ENCODE assay signal across 8 cellular contexts in genomic region chr1:34928865-34929496, GRCh38. TPM values are rescaled to one million over a fixed set of nuclear protein-coding genes. Genes with fewer than 3 reads are reported as not detected.
DNase-seq lines count a peak whose midpoint lies in the region; ATAC-seq and TF ChIP-seq lines count a peak whose summit lies in the region.

No MANE protein-coding gene starts in this region.

- H3K27me3 ChIP-seq in OCI-LY3 (ENCODE audit: low read depth, low read length), result peaks cover 6% of the 10 kb centered on the region; the same call in 1 of the 2 replicates
- no peaks in the 10 kb centered on the region for H3K27me3 ChIP-seq in endocrine pancreas (ENCODE audit: control insufficient read depth, insufficient read depth, low read length)
- H3K27me3 ChIP-seq in sigmoid colon, result peaks cover 40 to 69% (median 54%) of the 10 kb centered on the region in 3 donors

- H3K4me2 ChIP-seq in OCI-LY3 (ENCODE audit: low read length), result peak overlapping the region; percentile 82

- H3K9me3 ChIP-seq in OCI-LY3 (ENCODE audit: insufficient read depth, low read length), result no peaks in the 10 kb centered on the region
- H3K9me3 ChIP-seq in endocrine pancreas (ENCODE audit: control insufficient read depth, low read length), result no peaks in the 10 kb centered on the region
- no peaks in the 10 kb centered on the region for H3K9me3 ChIP-seq in sigmoid colon

- intact Hi-C loops in sigmoid colon (cut with DNase I), result no loop called here

- peak overlapping the region; percentile 60; the same call in 1 of the 2 replicates for H2AFZ ChIP-seq in OCI-LY3 (ENCODE audit: low read depth, low read length)

- no peaks in the 10 kb centered on the region for H4K20me1 ChIP-seq in OCI-LY3 (ENCODE audit: insufficient read depth, low read length)

- H3K79me2 ChIP-seq in OCI-LY3 (ENCODE audit: low read length), result no peaks in the 10 kb centered on the region

- no peak for TF ChIP-seq POLR2A in sigmoid colon (IDR thresholded peaks at IDR 0.05)

- H3K4me3 ChIP-seq in OCI-LY3 (ENCODE audit: low read length), result peak overlapping the region; percentile 87
- H3K4me3 ChIP-seq in endocrine pancreas (ENCODE audit: control insufficient read depth, insufficient read depth, low read length), result peak overlapping the region; percentile 68
- H3K4me3 ChIP-seq in sigmoid colon, result peak overlapping the region in 3 of 4 donors; percentile 36 to 49 (median 46)

- no peak for TF ChIP-seq EP300 in sigmoid colon (IDR thresholded peaks at IDR 0.05)

- DNase-seq in GM19238 (ENCODE audit: insufficient read length, low spot score), result peak; percentile 32
- DNase-seq in sigmoid colon, result no peak
- no peak for DNase-seq in NCI-H446 treated with DMSO at 0.1 percent for 48 hours (lab: John Stamatoyannopoulos, UW)
- no peak for DNase-seq in GDM1 (lab: John Stamatoyannopoulos, UW)

- H3K27ac ChIP-seq in OCI-LY3 (ENCODE audit: low read length), result no peak overlapping the region
- no peak overlapping the region for H3K27ac ChIP-seq in sigmoid colon

- H3K36me3 ChIP-seq in OCI-LY3 (replicated peaks; ENCODE audit: low read depth, low read length) (no peaks in the 10 kb centered on the region), endocrine pancreas (ENCODE audit: control insufficient read depth, insufficient read depth, low read length) (no peaks in the 10 kb centered on the region), sigmoid colon (no peaks in the 10 kb centered on the region)

- peaks cover 12% of the 10 kb centered on the region for H3K4me1 ChIP-seq in OCI-LY3 (ENCODE audit: low read length)
- no peaks in the 10 kb centered on the region for H3K4me1 ChIP-seq in endocrine pancreas (ENCODE audit: control insufficient read depth, insufficient read depth, low read length)
- peaks cover 0 to 18% (median 16%) of the 10 kb centered on the region in 4 donors for H3K4me1 ChIP-seq in sigmoid colon

- ATAC-seq in GM19035 (IDR thresholded peaks at IDR 0.05; ENCODE audit: unreplicated experiment), result no peak
- no peak for ATAC-seq in HG03565 (IDR thresholded peaks at IDR 0.05; ENCODE audit: unreplicated experiment)

- H3K9ac ChIP-seq in OCI-LY3 (ENCODE audit: low read length), result peak overlapping the region; percentile 51
- peak overlapping the region; percentile 86 for H3K9ac ChIP-seq in endocrine pancreas (ENCODE audit: control insufficient read depth, insufficient read depth, low read length)

- TF ChIP-seq CTCF in OCI-LY3 (IDR thresholded peaks at IDR 0.05; ENCODE audit: low read depth, low read length) (no peak), sigmoid colon (IDR thresholded peaks at IDR 0.05) (no peak)

- WGBS in sigmoid colon, 2 donors, result 1 to 2% methylated on average over 57 of the region's 57 CpGs

RNA-seq across cellular contexts. Expression of gene DLGAP3, which starts 0.5 kb away (rescaled TPM):
- under 1 TPM; 0.36 to 0.68 (median 0.52) TPM for total RNA-seq in sigmoid colon
- under 1 TPM in 1 of 3 donors, not detected in 2; 0.63 TPM for polyA plus RNA-seq in sigmoid colon

RNA-seq across cellular contexts. Expression of gene TMEM35B, which starts 56.2 kb away (rescaled TPM):
- total RNA-seq in sigmoid colon, result 10 to 100 TPM; 18.6 to 53.8 (median 29.0) TPM
- 10 to 100 TPM in 1 of 3 donors, 1 to 10 TPM in 2; 7.6 to 38.8 (median 9.0) TPM for polyA plus RNA-seq in sigmoid colon
